11 cellular contexts compared by ENCODE assay signal in genomic region chr1:230170153-230170547, GRCh38.
DNase-seq lines count a peak whose midpoint lies in the region; ATAC-seq and TF ChIP-seq lines count a peak whose summit lies in the region.
"Had no signal": no experiment of that assay in that cellular context is flagged by ENCODE, and none has a peak within 500 bp of the region (broad histone marks: within the 10 kb centered on the region; RNA-seq: fewer than 3 reads in every experiment).

No MANE protein-coding gene starts in this region.

- H3K36me3 Mint-ChIP-seq in activated naive CD4-positive, alpha-beta T cell treated with anti-CD3 and anti-CD28 coated beads, Interleukin-2, amount 50 U/mL, for 24 hours = peaks cover 7% of the 10 kb centered on the region

- 79% methylated on average over 1 of the region's 1 CpG for WGBS in esophagus muscularis mucosa
- 91% methylated on average over 1 of the region's 1 CpG for WGBS in thymus

- no peaks in the 10 kb centered on the region for H3K9me3 Mint-ChIP-seq in activated naive CD4-positive, alpha-beta T cell treated with anti-CD3 and anti-CD28 coated beads, Interleukin-2, amount 50 U/mL, for 24 hours

- peak overlapping the region in 2 of 4 donors; percentile 11 to 20 for H3K4me3 ChIP-seq in esophagus muscularis mucosa
- no peak overlapping the region for H3K4me3 ChIP-seq in thymus (ENCODE audit: low read length)
- no peak overlapping the region for H3K4me3 ChIP-seq in MG63

- H3K9me3 ChIP-seq in esophagus muscularis mucosa (no peaks in the 10 kb centered on the region), thymus (ENCODE audit: control insufficient read depth) (peaks cover 2% of the 10 kb centered on the region), MG63 (no peaks in the 10 kb centered on the region)

- peak; percentile 31 for ATAC-seq in HG03342 (IDR thresholded peaks at IDR 0.05; ENCODE audit: unreplicated experiment)
- no peak for ATAC-seq in GM18505 (IDR thresholded peaks at IDR 0.05; ENCODE audit: unreplicated experiment)

- TF ChIP-seq POLR2A in esophagus muscularis mucosa (IDR thresholded peaks at IDR 0.05; ENCODE audit: low read depth) = no peak
- no peak for TF ChIP-seq POLR2A in GM18505 (IDR thresholded peaks at IDR 0.05; ENCODE audit: borderline replicate concordance, extremely low read depth, insufficient read depth, insufficient read length)

- H3K4me3 Mint-ChIP-seq in activated naive CD4-positive, alpha-beta T cell treated with anti-CD3 and anti-CD28 coated beads, Interleukin-2, amount 50 U/mL, for 24 hours = no peak overlapping the region

- intact Hi-C loops in esophagus muscularis mucosa (cut with DNase I) = no loop called here

- peaks cover 60% of the 10 kb centered on the region for H3K4me1 Mint-ChIP-seq in activated naive CD4-positive, alpha-beta T cell treated with anti-CD3 and anti-CD28 coated beads, Interleukin-2, amount 50 U/mL, for 24 hours

- peak overlapping the region; percentile 74 for H3K27ac Mint-ChIP-seq in activated naive CD4-positive, alpha-beta T cell treated with anti-CD3 and anti-CD28 coated beads, Interleukin-2, amount 50 U/mL, for 24 hours

- H3K27ac ChIP-seq in esophagus muscularis mucosa (replicated peaks in 1 of 4) (peak overlapping the region; percentile 18 to 58 (median 38)), thymus (ENCODE audit: low read depth) (peak overlapping the region; percentile 47)

- TF ChIP-seq EP300 in esophagus muscularis mucosa (IDR thresholded peaks at IDR 0.05) = no peak

- H3K27me3 Mint-ChIP-seq in activated naive CD4-positive, alpha-beta T cell treated with anti-CD3 and anti-CD28 coated beads, Interleukin-2, amount 50 U/mL, for 24 hours = no peaks in the 10 kb centered on the region

- no peak for TF ChIP-seq CTCF in esophagus muscularis mucosa (IDR thresholded peaks at IDR 0.05)

- DNase-seq in activated naive CD4-positive, alpha-beta T cell (lab: John Stamatoyannopoulos, UW) = no peak
- no peak for DNase-seq in esophagus muscularis mucosa (ENCODE audit: extremely low spot score)
- DNase-seq in MG63 = no peak
- DNase-seq in stimulated activated CD4-positive, alpha-beta T cell treated with anti-CD3 and anti-CD28 coated beads, Interleukin-15, amount 100 ng/mL, for 24 hours = no peak
- DNase-seq: C1 segment of cervical spinal cord, cortex of kidney, NCI-H82 had no signal

- H3K36me3 ChIP-seq in esophagus muscularis mucosa = no peaks in the 10 kb centered on the region
- peaks cover 3% of the 10 kb centered on the region for H3K36me3 ChIP-seq in thymus (ENCODE audit: control insufficient read depth, insufficient read depth)
- H3K36me3 ChIP-seq in MG63 = no peaks in the 10 kb centered on the region

- H3K27me3 ChIP-seq in esophagus muscularis mucosa (no peaks in the 10 kb centered on the region), thymus (ENCODE audit: control insufficient read depth, insufficient read depth) (no peaks in the 10 kb centered on the region), MG63 (no peaks in the 10 kb centered on the region)

- H3K4me1 ChIP-seq in esophagus muscularis mucosa (peaks cover 9 to 73% (median 61%) of the 10 kb centered on the region in 4 donors), thymus (ENCODE audit: control insufficient read depth, insufficient read depth, low read length) (peaks cover 50% of the 10 kb centered on the region)
